In genomic region chr17:75392559-75392958, GRCh38 we compare ENCODE assay signal across 11 cellular contexts. TPM values are rescaled to one million over a fixed set of nuclear protein-coding genes. Genes with fewer than 3 reads are reported as not detected.
DNase-seq lines count a peak whose midpoint lies in the region; ATAC-seq and TF ChIP-seq lines count a peak whose summit lies in the region.
"Had no signal": no experiment of that assay in that cellular context is flagged by ENCODE, and none has a peak within 500 bp of the region (broad histone marks: within the 10 kb centered on the region; RNA-seq: fewer than 3 reads in every experiment).

No MANE protein-coding gene starts in this region.

- H3K4me1 Mint-ChIP-seq in CD4-positive, alpha-beta T cell (ENCODE audit: low read depth): peaks cover 86% of the 10 kb centered on the region
- H3K4me1 Mint-ChIP-seq in neural crest cell: peaks cover 45% of the 10 kb centered on the region
- peaks cover 46 to 89% of the 10 kb centered on the region in 2 donors for H3K4me1 Mint-ChIP-seq in stimulated activated naive B cell treated with anti-CD40 and anti-IgM and Interleukin-4, amounts not matched to agents 10 μg/mL and 1 μg/mL and 100 μg/mL, for 72 hours

- no peak overlapping the region for H3K27ac ChIP-seq in CD4-positive, alpha-beta T cell (ENCODE audit: low read depth, low read length)
- H3K27ac ChIP-seq in OCI-LY7 (ENCODE audit: low read depth, low read length, poor library complexity, severe bottlenecking): no peak overlapping the region

- no peaks in the 10 kb centered on the region for H3K27me3 Mint-ChIP-seq in CD4-positive, alpha-beta T cell
- H3K27me3 Mint-ChIP-seq in neural crest cell (ENCODE audit: low read depth): no peaks in the 10 kb centered on the region
- no peaks in the 10 kb centered on the region for H3K27me3 Mint-ChIP-seq in stimulated activated naive B cell treated with anti-CD40 and anti-IgM and Interleukin-4, amounts not matched to agents 10 μg/mL and 1 μg/mL and 100 μg/mL, for 72 hours

- no peak for DNase-seq in CD4-positive, alpha-beta T cell
- no peak for DNase-seq in OCI-LY7 (ENCODE audit: low spot score)
- DNase-seq in neural crest cell (ENCODE audit: low read depth, low spot score): no peak
- DNase-seq in SIG-M5 (lab: John Stamatoyannopoulos, UW): no peak
- DNase-seq in G401 (ENCODE audit: low spot score): no peak
- DNase-seq in stimulated activated naive B cell treated with anti-CD40 and anti-IgM and Interleukin-4, amounts not matched to agents 10 μg/mL and 1 μg/mL and 100 μg/mL, for 72 hours: no peak
- no peak for DNase-seq in islet precursor cell
- DNase-seq: activated CD8-positive, alpha-beta memory T cell treated with anti-CD3 and anti-CD28 coated beads, Interleukin-2, amount 50 U/mL, for 48 hours; foreskin melanocyte; OCI-M1 had no signal

- no TSS peak for BruUV-seq in OCI-LY7 (replicated peaks; lab: Mats Ljungman, UMichigan)

- no peak for ATAC-seq in CD4-positive, alpha-beta T cell (ENCODE audit: poor library complexity)
- no peak for ATAC-seq in stimulated activated naive B cell treated with anti-CD40 and anti-IgM and Interleukin-4, amounts not matched to agents 10 μg/mL and 1 μg/mL and 100 μg/mL, for 72 hours (replicated peaks)

- H3K4me2 ChIP-seq in OCI-LY7 (ENCODE audit: low read length): peak overlapping the region; percentile 89

- H3K27me3 ChIP-seq in CD4-positive, alpha-beta T cell (ENCODE audit: control insufficient read depth, insufficient read depth, low read length): no peaks in the 10 kb centered on the region
- no peaks in the 10 kb centered on the region for H3K27me3 ChIP-seq in endocrine pancreas (ENCODE audit: control insufficient read depth, insufficient read depth, low read length)

- CTCF ChIA-PET in CD4-positive, alpha-beta T cell (lab: Charles Lee): interaction anchor here (0.9 kb wide), 1 partner anchor 69 kb away, joined by 6 read pairs; no protein-coding TSS in a partner anchor
- CTCF ChIA-PET in OCI-LY7 (lab: Charles Lee; ENCODE audit: unreplicated experiment): interaction anchor here (1.2 to 1.7 kb wide), 2 partner anchors 47 to 55 kb away, joined by 4 to 15 read pairs; no protein-coding TSS in a partner anchor

- intact Hi-C loops in CD4-positive, alpha-beta T cell (cut with DNase I, micrococcal nuclease): no loop called here
- intact Hi-C loops in OCI-LY7 (cut with micrococcal nuclease; ENCODE audit: unreplicated experiment): no loop called here

- H3K4me3 Mint-ChIP-seq in CD4-positive, alpha-beta T cell: no peak overlapping the region
- peak overlapping the region; percentile 97 for H3K4me3 Mint-ChIP-seq in neural crest cell
- peak overlapping the region in 1 of 2 donors; percentile 52 for H3K4me3 Mint-ChIP-seq in stimulated activated naive B cell treated with anti-CD40 and anti-IgM and Interleukin-4, amounts not matched to agents 10 μg/mL and 1 μg/mL and 100 μg/mL, for 72 hours

- peaks cover 62% of the 10 kb centered on the region for H3K4me1 ChIP-seq in OCI-LY7 (ENCODE audit: insufficient read depth, low read length, poor library complexity, severe bottlenecking)
- peaks cover 30% of the 10 kb centered on the region for H3K4me1 ChIP-seq in endocrine pancreas (ENCODE audit: control insufficient read depth, insufficient read depth, low read length)

- no peaks in the 10 kb centered on the region for H3K9me3 Mint-ChIP-seq in CD4-positive, alpha-beta T cell
- no peaks in the 10 kb centered on the region for H3K9me3 Mint-ChIP-seq in neural crest cell
- H3K9me3 Mint-ChIP-seq in stimulated activated naive B cell treated with anti-CD40 and anti-IgM and Interleukin-4, amounts not matched to agents 10 μg/mL and 1 μg/mL and 100 μg/mL, for 72 hours: no peaks in the 10 kb centered on the region

- H3K9ac ChIP-seq in endocrine pancreas (ENCODE audit: control insufficient read depth, insufficient read depth, low read length): peak overlapping the region; percentile 51

- peaks cover 74% of the 10 kb centered on the region for H3K36me3 Mint-ChIP-seq in CD4-positive, alpha-beta T cell (ENCODE audit: low read depth)
- H3K36me3 Mint-ChIP-seq in neural crest cell (ENCODE audit: low read depth): no peaks in the 10 kb centered on the region
- H3K36me3 Mint-ChIP-seq in stimulated activated naive B cell treated with anti-CD40 and anti-IgM and Interleukin-4, amounts not matched to agents 10 μg/mL and 1 μg/mL and 100 μg/mL, for 72 hours: peaks cover 30 to 47% of the 10 kb centered on the region in 2 donors

- H2AFZ ChIP-seq in OCI-LY7 (ENCODE audit: low read length): no peak overlapping the region

- POLR2A ChIA-PET in CD4-positive, alpha-beta T cell (lab: Charles Lee): interaction anchor here (1.1 to 2.2 kb wide), 2 partner anchors 69 to 103 kb away, joined by 3 to 14 read pairs; partner anchors contain the start of gene SLC25A19
- POLR2A ChIA-PET in OCI-LY7 (lab: Charles Lee): interaction anchor here (0.5 to 6.1 kb wide), 6 partner anchors 12 to 101 kb away, joined by 3 to 55 read pairs (median 6); no protein-coding TSS in a partner anchor

- no peak for TF ChIP-seq CTCF in CD4-positive, alpha-beta T cell (IDR thresholded peaks at IDR 0.05)
- TF ChIP-seq CTCF in OCI-LY7 (conservative IDR thresholded peaks at IDR 0.05; ENCODE audit: low read length): no peak
- TF ChIP-seq CTCF in neural crest cell (conservative IDR thresholded peaks at IDR 0.05): no peak

- peaks cover 84% of the 10 kb centered on the region for H4K20me1 ChIP-seq in OCI-LY7 (ENCODE audit: insufficient read depth, low read length)

- in situ Hi-C loops in G401 (cut with HindIII; ENCODE audit: low sequenced_read_pairs): no loop called here

- H3K9me3 ChIP-seq in CD4-positive, alpha-beta T cell (ENCODE audit: control insufficient read depth, low read length): no peaks in the 10 kb centered on the region
- H3K9me3 ChIP-seq in OCI-LY7 (ENCODE audit: low read length): no peaks in the 10 kb centered on the region
- H3K9me3 ChIP-seq in endocrine pancreas (ENCODE audit: control insufficient read depth, low read length): no peaks in the 10 kb centered on the region

- H3K4me3 ChIP-seq in OCI-LY7 (ENCODE audit: low read depth, low read length, poor library complexity, severe bottlenecking) (no peak overlapping the region), endocrine pancreas (ENCODE audit: control insufficient read depth, insufficient read depth, low read length) (peak overlapping the region; percentile 96)

- H3K36me3 ChIP-seq in OCI-LY7 (ENCODE audit: insufficient read depth, low read length): peaks cover 72% of the 10 kb centered on the region
- H3K36me3 ChIP-seq in endocrine pancreas (ENCODE audit: control insufficient read depth, insufficient read depth, low read length): no peaks in the 10 kb centered on the region

- H3K79me2 ChIP-seq in OCI-LY7 (ENCODE audit: insufficient read depth, low read depth, low read length): peaks cover 100% of the 10 kb centered on the region

- no peaks in the 10 kb centered on the region for H3K9me2 ChIP-seq in OCI-LY7 (ENCODE audit: insufficient read depth, low read length)

- H3K27ac Mint-ChIP-seq in CD4-positive, alpha-beta T cell: peak overlapping the region; percentile 91
- H3K27ac Mint-ChIP-seq in neural crest cell (ENCODE audit: unreplicated experiment): no peak overlapping the region
- no peak overlapping the region for H3K27ac Mint-ChIP-seq in stimulated activated naive B cell treated with anti-CD40 and anti-IgM and Interleukin-4, amounts not matched to agents 10 μg/mL and 1 μg/mL and 100 μg/mL, for 72 hours

RNA-seq across cellular contexts. Expression of gene GRB2, which starts 12.9 kb away (rescaled TPM):
- 10 to 100 TPM; 88.8 to 92.6 TPM for total RNA-seq in CD4-positive, alpha-beta T cell
- 240 and 244 TPM in 2 replicates for total RNA-seq in OCI-LY7 (2014; rRNA removed; shearing (Covaris generic))
- total RNA-seq in OCI-LY7 (2022) (294 and 308 TPM in 2 replicates), neural crest cell (69.3 and 79.4 TPM in 2 replicates)
- 176 and 195 TPM in 2 replicates for total RNA-seq in G401 (2014; rRNA removed; shearing (Covaris generic))
